In genomic region chr16:67430504-67431076, GRCh38 we compare ENCODE assay signal across 6 cellular contexts. TPM values are rescaled to one million over a fixed set of nuclear protein-coding genes. Genes with fewer than 3 reads are reported as not detected.
DNase-seq lines count a peak whose midpoint lies in the region; ATAC-seq lines count a peak whose summit lies in the region.

No MANE protein-coding gene starts in this region.

- H3K36me3 ChIP-seq in mesodermal cell (ENCODE audit: control insufficient read depth, insufficient read depth, low read length) = no peaks in the 10 kb centered on the region

- H3K4me1 ChIP-seq in mesodermal cell (ENCODE audit: control insufficient read depth, insufficient read depth, low read length, poor library complexity, severe bottlenecking) = peaks cover 4% of the 10 kb centered on the region

- peak; percentile 33 to 50 for ATAC-seq in activated naive CD4-positive, alpha-beta T cell treated with anti-CD3 and anti-CD28 coated beads, Interleukin-2, amount 50 U/mL, for 72 hours
- ATAC-seq in HG03469 (IDR thresholded peaks at IDR 0.05; ENCODE audit: unreplicated experiment) = no peak

- 2 to 4% methylated on average over 35 to 44 of the region's 61 CpGs for WGBS in mesodermal cell (ENCODE audit: insufficient coverage in 2 of 2), 2 experiments

- no peaks in the 10 kb centered on the region for H3K9me3 ChIP-seq in mesodermal cell (ENCODE audit: control insufficient read depth, low read length)

- H3K9me3 Mint-ChIP-seq in activated naive CD4-positive, alpha-beta T cell treated with anti-CD3 and anti-CD28 coated beads, Interleukin-2, amount 50 U/mL, for 72 hours = no peaks in the 10 kb centered on the region

- H3K36me3 Mint-ChIP-seq in activated naive CD4-positive, alpha-beta T cell treated with anti-CD3 and anti-CD28 coated beads, Interleukin-2, amount 50 U/mL, for 72 hours = no peaks in the 10 kb centered on the region

- DNase-seq in LoVo (ENCODE audit: low spot score) = peak; percentile 44
- peak in 1 of 2 donors; percentile 44 for DNase-seq in activated naive CD4-positive, alpha-beta T cell treated with anti-CD3 and anti-CD28 coated beads, Interleukin-2, amount 50 U/mL, for 72 hours (ENCODE audit: low spot score in 2 of 2)
- DNase-seq in GF-D8 (lab: John Stamatoyannopoulos, UW) = no peak
- no peak for DNase-seq in middle frontal gyrus (ENCODE audit: extremely low spot score, low spot score)

- H3K4me3 ChIP-seq in mesodermal cell (ENCODE audit: extremely low read depth, insufficient read depth, low read length, poor library complexity, severe bottlenecking) = peak overlapping the region; percentile 25

- H3K27ac ChIP-seq in mesodermal cell (ENCODE audit: low read depth, low read length, severe bottlenecking) = no peak overlapping the region

- H3K27ac Mint-ChIP-seq in activated naive CD4-positive, alpha-beta T cell treated with anti-CD3 and anti-CD28 coated beads, Interleukin-2, amount 50 U/mL, for 72 hours = no peak overlapping the region

RNA-seq across cellular contexts. Expression of gene HSD11B2, which starts 0.3 kb away (rescaled TPM):
- 1 to 10 TPM; 1.3 to 2.7 TPM for total RNA-seq in activated naive CD4-positive, alpha-beta T cell treated with anti-CD3 and anti-CD28 coated beads, Interleukin-2, amount 50 U/mL, for 72 hours
- 1.7 TPM for polyA plus RNA-seq in mesodermal cell (2013, experiment 1 of 2)
- 0.81 TPM for polyA plus RNA-seq in mesodermal cell (2013, experiment 2 of 2)

RNA-seq across cellular contexts. Expression of gene ZDHHC1, which starts 14.3 kb away (rescaled TPM):
- 1 to 10 TPM in 1 of 2 donors, under 1 TPM in 1; 0.23 to 2.4 TPM for total RNA-seq in activated naive CD4-positive, alpha-beta T cell treated with anti-CD3 and anti-CD28 coated beads, Interleukin-2, amount 50 U/mL, for 72 hours
- 6.4 TPM for polyA plus RNA-seq in mesodermal cell (2013, experiment 1 of 2)
- polyA plus RNA-seq in mesodermal cell (2013, experiment 2 of 2) = 4.2 TPM

RNA-seq across cellular contexts. Expression of gene TPPP3, which starts 37.3 kb away (rescaled TPM):
- not detected for total RNA-seq in activated naive CD4-positive, alpha-beta T cell treated with anti-CD3 and anti-CD28 coated beads, Interleukin-2, amount 50 U/mL, for 72 hours
- 12.8 TPM for polyA plus RNA-seq in mesodermal cell (2013, experiment 1 of 2)
- polyA plus RNA-seq in mesodermal cell (2013, experiment 2 of 2) = 7.7 TPM

RNA-seq across cellular contexts. Expression of gene ATP6V0D1, which starts 50.4 kb away (rescaled TPM):
- total RNA-seq in activated naive CD4-positive, alpha-beta T cell treated with anti-CD3 and anti-CD28 coated beads, Interleukin-2, amount 50 U/mL, for 72 hours = 10 to 100 TPM; 20.4 to 22.5 TPM
- polyA plus RNA-seq in mesodermal cell (2013, experiment 1 of 2) = 64.5 TPM
- 59.7 TPM for polyA plus RNA-seq in mesodermal cell (2013, experiment 2 of 2)

RNA-seq across cellular contexts. Expression of gene AGRP, which starts 52.8 kb away (rescaled TPM):
- total RNA-seq in activated naive CD4-positive, alpha-beta T cell treated with anti-CD3 and anti-CD28 coated beads, Interleukin-2, amount 50 U/mL, for 72 hours = under 1 TPM in 1 of 2 donors, not detected in 1; 0.64 TPM
- not detected for polyA plus RNA-seq in mesodermal cell (2013, experiment 1 of 2)
- polyA plus RNA-seq in mesodermal cell (2013, experiment 2 of 2) = not detected
